Comparison of ENCODE assay signal across 27 cellular contexts in the genomic region with DNA sequence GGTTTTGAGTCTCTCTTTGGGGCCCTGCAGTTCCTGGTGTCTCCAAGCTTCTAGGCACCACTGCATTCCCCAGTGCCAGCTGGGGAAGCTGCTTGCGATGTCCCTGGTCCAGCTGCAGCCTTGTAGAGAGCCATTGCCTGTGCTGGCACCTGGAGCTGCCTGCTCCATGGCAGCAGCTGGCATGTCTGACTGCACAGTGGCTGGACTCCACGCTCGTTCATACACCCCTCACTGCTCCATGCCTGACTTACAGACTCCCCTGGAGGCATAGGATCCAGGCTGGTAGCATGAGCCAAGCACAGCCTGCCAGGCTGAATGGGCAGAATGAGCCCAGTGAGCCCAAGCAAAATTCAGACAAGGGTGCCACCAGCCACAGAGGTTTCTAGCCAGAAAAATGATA.
"Had no signal": no experiment of that assay in that cellular context is flagged by ENCODE, and none has a peak within 500 bp of the region (broad histone marks: within the 10 kb centered on the region; RNA-seq: fewer than 3 reads in every experiment).

No MANE protein-coding gene starts in this region.

- H3K27ac ChIP-seq: ascending aorta, breast epithelium, cardiac muscle cell, colonic mucosa, epithelial cell of prostate, esophagus squamous epithelium, gastroesophageal sphincter had no signal

- H3K27me3 ChIP-seq: ascending aorta, breast epithelium, cardiac muscle cell, colonic mucosa, esophagus squamous epithelium, gastroesophageal sphincter had no signal

- H3K4me3 ChIP-seq: ascending aorta, breast epithelium, cardiac muscle cell, colonic mucosa, esophagus squamous epithelium, gastroesophageal sphincter had no signal

- H3K4me1 ChIP-seq: ascending aorta, breast epithelium, colonic mucosa, esophagus squamous epithelium, gastroesophageal sphincter had no signal

- DNase-seq: activated CD4-positive, alpha-beta memory T cell treated with anti-CD3 and anti-CD28 coated beads, Interleukin-2, amount 10 ng/mL, durations not matched to agents 7 days and 5 days; activated CD4-positive, alpha-beta T cell treated with anti-CD3 and anti-CD28 coated beads for 36 hours; activated CD4-positive, alpha-beta T cell treated with anti-CD3 and anti-CD28 coated beads, Interleukin-2, amount 10 ng/mL, durations not matched to agents 24 days and 14 days; activated CD4-positive, alpha-beta T cell treated with anti-CD3 and anti-CD28 coated beads, Interleukin-2, amount 50 U/mL, for 4 hours; activated CD4-positive, CD25-positive, alpha-beta regulatory T cell; activated CD4-positive, CD25-positive, alpha-beta regulatory T cell treated with anti-CD3 and anti-CD28 coated beads, Interleukin-2, amount 50 U/mL, for 72 hours; activated CD8-positive, alpha-beta memory T cell treated with anti-CD3 and anti-CD28 coated beads, Interleukin-2, amount 50 U/mL, for 48 hours; activated gamma-delta T cell; activated naive CD4-positive, alpha-beta T cell; activated naive CD4-positive, alpha-beta T cell treated with anti-CD3 and anti-CD28 coated beads, Interleukin-2, amount 10 ng/mL, durations not matched to agents 7 days and 5 days; activated naive CD8-positive, alpha-beta T cell treated with anti-CD3 and anti-CD28 coated beads, Interleukin-2, amount 10 ng/mL, durations not matched to agents 7 days and 5 days; activated T-cell treated with anti-CD3 and anti-CD28 coated beads for 4 hours; activated T-cell treated with anti-CD3 and anti-CD28 coated beads, Interleukin-2, amount 50 U/mL, for 24 hours; activated T-cell treated with anti-CD3 and anti-CD28 coated beads, Interleukin-2, amount 50 U/mL, for 72 hours; central memory CD4-positive, alpha-beta T cell; cerebellar nuclear complex; colonic mucosa; effector CD8-positive, alpha-beta T cell; esophagus squamous epithelium; foreskin melanocyte; T-helper 2 cell had no signal

- ATAC-seq: activated CD4-positive, alpha-beta T cell treated with anti-CD3 and anti-CD28 coated beads for 36 hours; activated naive CD4-positive, alpha-beta T cell treated with anti-CD3 and anti-CD28 coated beads, Interleukin-2, amount 50 U/mL, for 72 hours; activated T-cell treated with anti-CD3 and anti-CD28 coated beads, Interleukin-2, amount 50 U/mL, for 72 hours; gastroesophageal sphincter had no signal

- H3K9me3 ChIP-seq: ascending aorta, breast epithelium, colonic mucosa, esophagus squamous epithelium, gastroesophageal sphincter had no signal

- H3K36me3 ChIP-seq: ascending aorta, breast epithelium, cardiac muscle cell, colonic mucosa had no signal
